13 cellular contexts compared by ENCODE assay signal in genomic region chr2:158546412-158547144, GRCh38.
DNase-seq lines count a peak whose midpoint lies in the region; ATAC-seq lines count a peak whose summit lies in the region.
"Had no signal": no experiment of that assay in that cellular context is flagged by ENCODE, and none has a peak within 500 bp of the region (broad histone marks: within the 10 kb centered on the region; RNA-seq: fewer than 3 reads in every experiment).

No MANE protein-coding gene starts in this region.

- peak overlapping the region in 4 of 5 donors; percentile 1 to 25 (median 11) for H3K4me3 Mint-ChIP-seq in immature natural killer cell
- H3K4me3 Mint-ChIP-seq: nephron had no signal

- H3K9me3 Mint-ChIP-seq in immature natural killer cell = no peaks in the 10 kb centered on the region
- H3K9me3 Mint-ChIP-seq: nephron had no signal

- H3K27ac Mint-ChIP-seq in immature natural killer cell = peak overlapping the region; percentile 37 to 88 (median 76)
- H3K27ac Mint-ChIP-seq: nephron had no signal

- H3K36me3 Mint-ChIP-seq in immature natural killer cell = peaks cover 0 to 5% (median 0%) of the 10 kb centered on the region in 3 donors

- ATAC-seq in GM18520 (IDR thresholded peaks at IDR 0.05; ENCODE audit: unreplicated experiment) (peak; percentile 37), GM21447 (IDR thresholded peaks at IDR 0.05; ENCODE audit: unreplicated experiment) (peak; percentile 85), HG03342 (IDR thresholded peaks at IDR 0.05; ENCODE audit: unreplicated experiment) (peak; percentile 65)
- ATAC-seq: heart left ventricle had no signal

- peak in 2 of 3 donors; percentile 1 to 2 for DNase-seq in immature natural killer cell
- no peak for DNase-seq in iPS-NIHi7 (ENCODE audit: extremely low spot score)
- no peak for DNase-seq in hypothalamus (lab: John Stamatoyannopoulos, UW)
- no peak for DNase-seq in substantia nigra (lab: John Stamatoyannopoulos, UW)
- no peak for DNase-seq in NCI-H524 (lab: John Stamatoyannopoulos, UW)
- DNase-seq: heart left ventricle; NCI-H774; stimulated activated CD4-positive, alpha-beta T cell treated with anti-CD3 and anti-CD28 coated beads, Interleukin-4, amount 100 ng/mL, for 24 hours had no signal

- H3K27me3 Mint-ChIP-seq in immature natural killer cell (ENCODE audit: low read depth in 3 of 3) = peaks cover 0 to 2% (median 0%) of the 10 kb centered on the region in 3 donors

- no peak overlapping the region for H3K27ac ChIP-seq in substantia nigra (ENCODE audit: low read depth, low read length, poor library complexity, severe bottlenecking)
- H3K27ac ChIP-seq: cardiac muscle cell, heart left ventricle had no signal

- H3K4me1 Mint-ChIP-seq in immature natural killer cell = peaks cover 14 to 17% of the 10 kb centered on the region in 2 donors

Comparison
In these comparisons a context has a peak if more than half of its experiments do, and no peak if none do; other contexts are left out.
1. DNase-seq: peak in immature natural killer cell (2 of 3); none in iPS-NIHi7 (single experiment), hypothalamus (0 of 51), substantia nigra (0 of 49) and NCI-H524 (0 of 2).
2. Peak in every context shown above with its lines, with median percentiles within 50 percentile points of each other: ATAC-seq.